8 cellular contexts compared by ENCODE assay signal in genomic region chr11:61679893-61680621, GRCh38. TPM values are rescaled to one million over a fixed set of nuclear protein-coding genes. Genes with fewer than 3 reads are reported as not detected.
DNase-seq lines count a peak whose midpoint lies in the region; ATAC-seq and TF ChIP-seq lines count a peak whose summit lies in the region.

Gene DAGLA, plus strand, starts transcription at chr11:61680391. Its CDS starts 39,765 bp downstream, at chr11:61720156.

- in situ Hi-C loops in HAP-1 (cut with MboI; ENCODE audit: low sequenced_read_pairs) = no loop called here

- H3K4me3 ChIP-seq in CD8-positive, alpha-beta memory T cell (ENCODE audit: low read length) = no peak within 1 kb of the TSS
- H3K4me3 ChIP-seq in HAP-1 = peak within 1 kb of the TSS; percentile 31

- TF ChIP-seq CTCF in endothelial cell (IDR thresholded peaks at IDR 0.05; ENCODE audit: unreplicated experiment) = peak; percentile 99

- H3K27me3 Mint-ChIP-seq in CD8-positive, alpha-beta memory T cell = peaks cover 12 to 34% of the 10 kb centered on the region in 2 donors
- H3K27me3 Mint-ChIP-seq in endothelial cell (ENCODE audit: unreplicated experiment) = peaks cover 6% of the 10 kb centered on the region

- H3K27me3 ChIP-seq in CD8-positive, alpha-beta memory T cell (ENCODE audit: insufficient read depth, low read length, poor library complexity, severe bottlenecking) = peaks cover 4% of the 10 kb centered on the region
- peaks cover 53% of the 10 kb centered on the region for H3K27me3 ChIP-seq in HAP-1 (ENCODE audit: low read depth)

- no peak for ATAC-seq in HG03196 (IDR thresholded peaks at IDR 0.05; ENCODE audit: unreplicated experiment)

- no peak within 1 kb of the TSS for H3K27ac ChIP-seq in CD8-positive, alpha-beta memory T cell (ENCODE audit: low read depth, low read length)

- no peaks in the 10 kb centered on the region for H3K9me3 Mint-ChIP-seq in CD8-positive, alpha-beta memory T cell
- H3K9me3 Mint-ChIP-seq in endothelial cell (ENCODE audit: unreplicated experiment) = no peaks in the 10 kb centered on the region

- POLR2A ChIA-PET in CD8-positive, alpha-beta memory T cell (lab: Charles Lee) = no interaction called here

- H3K36me3 ChIP-seq in CD8-positive, alpha-beta memory T cell (ENCODE audit: insufficient read depth, low read length) = no peaks in the 10 kb centered on the region
- H3K36me3 ChIP-seq in HAP-1 (replicated peaks) = no peaks in the 10 kb centered on the region

- peaks cover 16% of the 10 kb centered on the region for H3K4me1 ChIP-seq in CD8-positive, alpha-beta memory T cell (ENCODE audit: insufficient read depth, low read length)
- H3K4me1 ChIP-seq in HAP-1 = no peaks in the 10 kb centered on the region; the same call in 1 of the 2 replicates

- peak; percentile 69 to 81 (median 73) for DNase-seq in CD8-positive, alpha-beta memory T cell
- peak; percentile 41 to 76 for DNase-seq in HAP-1 (ENCODE audit: low spot score in 2 of 2)
- peak; percentile 25 to 88 for DNase-seq in NCI-H526 (lab: John Stamatoyannopoulos, UW)
- peak; percentile 60 to 89 (median 88) for DNase-seq in activated CD8-positive, alpha-beta memory T cell treated with anti-CD3 and anti-CD28 coated beads for 48 hours (ENCODE audit: low read depth in 2 of 3, low spot score in 2 of 3)
- DNase-seq in endothelial cell (ENCODE audit: low spot score) = peak; percentile 83
- DNase-seq in middle frontal gyrus (ENCODE audit: extremely low spot score, low spot score) = peak; percentile 82
- peak; percentile 52 to 57 for DNase-seq in stimulated activated CD8-positive, alpha-beta memory T cell treated with anti-CD3 and anti-CD28 coated beads, Interleukin-15, amount 100 ng/mL, for 48 hours (ENCODE audit: low read depth in 2 of 2)

- CTCF ChIA-PET in CD8-positive, alpha-beta memory T cell (lab: Charles Lee) = interaction anchor here (2.2 kb wide), 1 partner anchor 53 kb away, joined by 14 read pairs; no protein-coding TSS in a partner anchor

- H3K9me3 ChIP-seq in CD8-positive, alpha-beta memory T cell (ENCODE audit: low read length) = no peaks in the 10 kb centered on the region
- no peaks in the 10 kb centered on the region for H3K9me3 ChIP-seq in HAP-1

- H3K36me3 Mint-ChIP-seq in CD8-positive, alpha-beta memory T cell = no peaks in the 10 kb centered on the region
- H3K36me3 Mint-ChIP-seq in endothelial cell (ENCODE audit: low read depth, unreplicated experiment) = peaks cover 9% of the 10 kb centered on the region

- peak within 1 kb of the TSS; percentile 23 to 88 (median 66) for H3K4me3 Mint-ChIP-seq in CD8-positive, alpha-beta memory T cell
- peak within 1 kb of the TSS; percentile 91 for H3K4me3 Mint-ChIP-seq in endothelial cell (ENCODE audit: unreplicated experiment)

- H3K27ac Mint-ChIP-seq in CD8-positive, alpha-beta memory T cell = peak within 1 kb of the TSS in 5 of 8 donors; percentile 9 to 85 (median 60)
- peak within 1 kb of the TSS; percentile 72 for H3K27ac Mint-ChIP-seq in endothelial cell (ENCODE audit: unreplicated experiment)

- H3K4me1 Mint-ChIP-seq in CD8-positive, alpha-beta memory T cell = peaks cover 2 to 5% (median 5%) of the 10 kb centered on the region in 3 donors
- peaks cover 8% of the 10 kb centered on the region for H3K4me1 Mint-ChIP-seq in endothelial cell (ENCODE audit: unreplicated experiment)

RNA-seq across cellular contexts. Expression of gene DAGLA, which starts in this region (rescaled TPM):
- under 1 TPM; 0.11 to 0.20 TPM for total RNA-seq in CD8-positive, alpha-beta memory T cell
- polyA plus RNA-seq in CD8-positive, alpha-beta memory T cell = not detected
- total RNA-seq in endothelial cell (ENCODE audit: unreplicated experiment) = 3.2 TPM

Comparison
In these comparisons a context has a peak if more than half of its experiments do, and no peak if none do; other contexts are left out.
1. Peak in DNase-seq in CD8-positive, alpha-beta memory T cell; RNA of the gene not detected or under 1 TPM.